ENCODE assay signal across 22 cellular contexts in genomic region chr5:84218546-84218945, GRCh38.
DNase-seq lines count a peak whose midpoint lies in the region; ATAC-seq and TF ChIP-seq lines count a peak whose summit lies in the region.
"Had no signal": no experiment of that assay in that cellular context is flagged by ENCODE, and none has a peak within 500 bp of the region (broad histone marks: within the 10 kb centered on the region; RNA-seq: fewer than 3 reads in every experiment).

No MANE protein-coding gene starts in this region.

- H2AK5ac ChIP-seq in H9 (ENCODE audit: insufficient read length, low read length) (no peak overlapping the region), mesenchymal stem cell (ENCODE audit: low read length, severe bottlenecking) (no peak overlapping the region)

- H3K36me3 ChIP-seq in mesenchymal stem cell (ENCODE audit: control insufficient read depth in 1 of 2, insufficient read depth in 2 of 2, low read depth in 1 of 2, low read length in 2 of 2): peaks cover 0 to 6% of the 10 kb centered on the region in 2 experiments
- no peaks in the 10 kb centered on the region for H3K36me3 ChIP-seq in naive thymus-derived CD4-positive, alpha-beta T cell (ENCODE audit: control insufficient read depth in 2 of 3, insufficient read depth in 3 of 3, low read length in 3 of 3)
- H3K36me3 ChIP-seq: tibial nerve had no signal

- peak overlapping the region; percentile 81 for H4K5ac ChIP-seq in H9 (ENCODE audit: insufficient read length, low read depth, low read length)

- no peaks in the 10 kb centered on the region for H3K9me3 Mint-ChIP-seq in H9
- peaks cover 5% of the 10 kb centered on the region for H3K9me3 Mint-ChIP-seq in WTC11
- H3K9me3 Mint-ChIP-seq in naive thymus-derived CD4-positive, alpha-beta T cell: peaks cover 0 to 11% (median 0%) of the 10 kb centered on the region in 11 donors

- H3K79me1 ChIP-seq in H9 (ENCODE audit: insufficient read depth, low read depth, low read length, poor library complexity, severe bottlenecking) (no peaks in the 10 kb centered on the region), mesenchymal stem cell (replicated peaks; ENCODE audit: low read length, poor library complexity, severe bottlenecking) (peaks cover 18% of the 10 kb centered on the region)

- H2BK15ac ChIP-seq in H9 (ENCODE audit: low read depth, low read length) (no peak overlapping the region), mesenchymal stem cell (ENCODE audit: low read depth, poor library complexity, severe bottlenecking) (no peak overlapping the region)

- H3K9ac ChIP-seq in H9 (ENCODE audit: extremely low read depth, insufficient read length, low read length): no peak overlapping the region
- H3K9ac ChIP-seq in mesenchymal stem cell (ENCODE audit: low read length): no peak overlapping the region
- H3K9ac ChIP-seq: GM23248 had no signal

- no peaks in the 10 kb centered on the region for H3K4me1 Mint-ChIP-seq in H9
- peaks cover 4% of the 10 kb centered on the region for H3K4me1 Mint-ChIP-seq in WTC11
- no peaks in the 10 kb centered on the region for H3K4me1 Mint-ChIP-seq in T-helper 17 cell
- no peaks in the 10 kb centered on the region for H3K4me1 Mint-ChIP-seq in naive thymus-derived CD4-positive, alpha-beta T cell
- H3K4me1 Mint-ChIP-seq: central memory CD8-positive, alpha-beta T cell; IgD-negative memory B cell had no signal

- H2BK5ac ChIP-seq in H9 (ENCODE audit: insufficient read length, low read length) (peak overlapping the region; percentile 67), mesenchymal stem cell (ENCODE audit: low read depth, low read length, poor library complexity, severe bottlenecking) (no peak overlapping the region)

- no peaks in the 10 kb centered on the region for H3K27me3 Mint-ChIP-seq in H9 (ENCODE audit: low read depth)
- H3K27me3 Mint-ChIP-seq in WTC11 (ENCODE audit: low read depth): no peaks in the 10 kb centered on the region
- H3K27me3 Mint-ChIP-seq in T-helper 17 cell: no peaks in the 10 kb centered on the region
- H3K27me3 Mint-ChIP-seq in naive thymus-derived CD4-positive, alpha-beta T cell: no peaks in the 10 kb centered on the region
- H3K27me3 Mint-ChIP-seq: central memory CD8-positive, alpha-beta T cell; IgD-negative memory B cell had no signal

- H3K4me3 Mint-ChIP-seq in H9 (no peak overlapping the region), WTC11 (no peak overlapping the region), T-helper 17 cell (no peak overlapping the region)
- H3K4me3 Mint-ChIP-seq in naive thymus-derived CD4-positive, alpha-beta T cell: no peak overlapping the region
- H3K4me3 Mint-ChIP-seq: central memory CD8-positive, alpha-beta T cell; IgD-negative memory B cell had no signal

- no peak overlapping the region for H3K4me2 ChIP-seq in H9 (ENCODE audit: insufficient read depth, insufficient read length, low read length)
- H3K4me2 ChIP-seq in mesenchymal stem cell (ENCODE audit: low read length, poor library complexity, severe bottlenecking): no peak overlapping the region

- CTCF ChIA-PET in WTC11 (lab: Charles Lee): no interaction called here
- CTCF ChIA-PET in naive thymus-derived CD4-positive, alpha-beta T cell (lab: Charles Lee): no interaction called here

- H3K4me1 ChIP-seq in H9 (ENCODE audit: insufficient read depth, low read length) (no peaks in the 10 kb centered on the region), mesenchymal stem cell (ENCODE audit: control insufficient read depth, insufficient read depth, low read depth, low read length) (peaks cover 5% of the 10 kb centered on the region)
- H3K4me1 ChIP-seq in naive thymus-derived CD4-positive, alpha-beta T cell (ENCODE audit: control insufficient read depth in 2 of 2, insufficient read depth in 2 of 2, low read length in 2 of 2): no peaks in the 10 kb centered on the region
- H3K4me1 ChIP-seq: psoas muscle had no signal

- no peak overlapping the region for H3K18ac ChIP-seq in H9 (ENCODE audit: insufficient read length, low read depth, low read length)
- peak overlapping the region in 1 of 2 experiments; percentile 29 for H3K18ac ChIP-seq in mesenchymal stem cell (ENCODE audit: low read depth in 1 of 2, low read length in 2 of 2)

- H3K23ac ChIP-seq in H9 (ENCODE audit: insufficient read length, low read depth, low read length) (no peak overlapping the region), mesenchymal stem cell (ENCODE audit: low read length in 2 of 2) (no peak overlapping the region)

- H3K27ac Mint-ChIP-seq in H9 (peak overlapping the region in 1 of 3 experiments; percentile 63; a peak in 2 of 7 replicates), WTC11 (no peak overlapping the region), T-helper 17 cell (no peak overlapping the region)
- H3K27ac Mint-ChIP-seq in naive thymus-derived CD4-positive, alpha-beta T cell: no peak overlapping the region
- H3K27ac Mint-ChIP-seq: IgD-negative memory B cell had no signal

- H3K27ac ChIP-seq in H9 (ENCODE audit: insufficient read length, low read depth, low read length) (no peak overlapping the region), mesenchymal stem cell (ENCODE audit: low read length, poor library complexity, severe bottlenecking) (no peak overlapping the region)
- no peak overlapping the region for H3K27ac ChIP-seq in naive thymus-derived CD4-positive, alpha-beta T cell (ENCODE audit: low read depth, low read length)
- H3K27ac ChIP-seq: GM23248, psoas muscle, tibial nerve had no signal

- DNase-seq in A172 (ENCODE audit: low spot score) (peak; percentile 22), H9 (no peak), WTC11 (ENCODE audit: low spot score) (no peak), mesenchymal stem cell (peak; percentile 29), T-helper 17 cell (no peak), NCI-H2171 treated with DMSO at 0.1 percent for 48 hours (lab: John Stamatoyannopoulos, UW) (no peak)
- no peak for DNase-seq in stimulated activated CD8-positive, alpha-beta memory T cell treated with anti-CD3 and anti-CD28 coated beads, Interleukin-4, amount 100 ng/mL, for 48 hours
- no peak for DNase-seq in naive thymus-derived CD4-positive, alpha-beta T cell
- DNase-seq: ACHN; activated effector memory CD4-positive, alpha-beta T cell treated with anti-CD3 and anti-CD28 coated beads, Interleukin-2, amount 50 U/mL, for 16 hours; amygdala; DMS153; effector CD8-positive, alpha-beta T cell; GM23248; kidney; NCI-H1930; psoas muscle; SIG-M5; stimulated activated CD4-positive, alpha-beta T cell treated with anti-CD3 and anti-CD28 coated beads, Interleukin-12 subunit alpha, Interleukin-12 subunit beta, amount 100 ng/mL, for 4 hours had no signal

- TF ChIP-seq CTCF in H9 (conservative IDR thresholded peaks at IDR 0.05) (no peak), WTC11 (IDR thresholded peaks at IDR 0.05) (no peak)

- H4K91ac ChIP-seq in H9 (ENCODE audit: insufficient read length, low read depth, low read length) (no peak overlapping the region), mesenchymal stem cell (ENCODE audit: low read length) (no peak overlapping the region)

- H2AFZ ChIP-seq in H9 (ENCODE audit: low read length) (no peak overlapping the region), mesenchymal stem cell (ENCODE audit: low read depth, low read length) (no peak overlapping the region)
- H2AFZ ChIP-seq: GM23248 had no signal

- no peak overlapping the region for H3T11ph ChIP-seq in H9 (ENCODE audit: low read length)

- no peak overlapping the region for H3K56ac ChIP-seq in H9 (ENCODE audit: insufficient read length, low read depth, low read length)

- no peaks in the 10 kb centered on the region for H4K20me1 ChIP-seq in H9 (ENCODE audit: control insufficient read depth, insufficient read depth, insufficient read length)

- H3K27me3 ChIP-seq in H9 (ENCODE audit: insufficient read depth, low read length) (no peaks in the 10 kb centered on the region), mesenchymal stem cell (ENCODE audit: control insufficient read depth in 1 of 2, insufficient read depth in 1 of 2, low read length in 2 of 2) (no peaks in the 10 kb centered on the region)
- H3K27me3 ChIP-seq in naive thymus-derived CD4-positive, alpha-beta T cell (ENCODE audit: control insufficient read depth in 2 of 2, insufficient read depth in 2 of 2, low read length in 2 of 2): no peaks in the 10 kb centered on the region
- H3K27me3 ChIP-seq: tibial nerve had no signal

- H3K4me3 ChIP-seq in mesenchymal stem cell (ENCODE audit: insufficient read depth in 1 of 2, low read depth in 1 of 2, low read length in 2 of 2): no peak overlapping the region
- H3K4me3 ChIP-seq in naive thymus-derived CD4-positive, alpha-beta T cell (ENCODE audit: low read length): no peak overlapping the region
- H3K4me3 ChIP-seq: GM23248, psoas muscle, tibial nerve had no signal

- H2BK12ac ChIP-seq in H9 (ENCODE audit: insufficient read length, low read depth, low read length) (no peak overlapping the region), mesenchymal stem cell (ENCODE audit: low read length in 2 of 2) (no peak overlapping the region)

- H3K36me3 Mint-ChIP-seq in H9 (ENCODE audit: insufficient read depth in 1 of 3, low read depth in 3 of 3) (no peaks in the 10 kb centered on the region; a peak in 1 of 7 replicates), WTC11 (no peaks in the 10 kb centered on the region), T-helper 17 cell (ENCODE audit: low read depth) (no peaks in the 10 kb centered on the region)
- no peaks in the 10 kb centered on the region for H3K36me3 Mint-ChIP-seq in naive thymus-derived CD4-positive, alpha-beta T cell
- H3K36me3 Mint-ChIP-seq: IgD-negative memory B cell had no signal

- H3K4ac ChIP-seq in H9 (ENCODE audit: low read depth, low read length) (no peak overlapping the region), mesenchymal stem cell (ENCODE audit: low read depth in 1 of 2, low read length in 2 of 2) (no peak overlapping the region)

- intact Hi-C loops in naive thymus-derived CD4-positive, alpha-beta T cell (cut with micrococcal nuclease): no loop called here

- H2BK20ac ChIP-seq in H9 (ENCODE audit: low read depth, low read length, poor library complexity, severe bottlenecking): no peak overlapping the region

- H4K8ac ChIP-seq in H9 (replicated peaks; ENCODE audit: insufficient read length, low read depth, low read length): no peak overlapping the region
- H4K8ac ChIP-seq in mesenchymal stem cell (ENCODE audit: low read length): peak overlapping the region; percentile 7

- POLR2A ChIA-PET in WTC11 (lab: Charles Lee): no interaction called here
- POLR2A ChIA-PET in naive thymus-derived CD4-positive, alpha-beta T cell (lab: Charles Lee): no interaction called here

- no CpG with 5 or more reads among the region's 5 CpGs for WGBS in H9 (ENCODE audit: extremely low coverage, insufficient read length, low lambda C conversion rate)
- 84% methylated on average over 5 of the region's 5 CpGs for WGBS in mesenchymal stem cell

- no peak overlapping the region for H2BK120ac ChIP-seq in H9 (ENCODE audit: low read depth, low read length, poor library complexity, severe bottlenecking)
- H2BK120ac ChIP-seq in mesenchymal stem cell (ENCODE audit: low read depth, low read length): no peak overlapping the region

- no peaks in the 10 kb centered on the region for H3K23me2 ChIP-seq in H9 (ENCODE audit: insufficient read length, low read depth, low read length, poor library complexity, severe bottlenecking)

- H3K14ac ChIP-seq in H9 (ENCODE audit: insufficient read depth, low read length) (no peak overlapping the region), mesenchymal stem cell (ENCODE audit: low read length in 2 of 2) (peak overlapping the region in 1 of 2 experiments; percentile 77)

- H3K79me2 ChIP-seq in H9 (ENCODE audit: insufficient read depth, low read length): no peaks in the 10 kb centered on the region

- no peaks in the 10 kb centered on the region for H3K9me3 ChIP-seq in H9 (ENCODE audit: control insufficient read depth, low read depth, low read length)
- no peaks in the 10 kb centered on the region for H3K9me3 ChIP-seq in mesenchymal stem cell (ENCODE audit: control insufficient read depth, low read length)
- H3K9me3 ChIP-seq in T-helper 17 cell (ENCODE audit: control insufficient read depth, low read length, poor library complexity, severe bottlenecking): no peaks in the 10 kb centered on the region
- no peaks in the 10 kb centered on the region for H3K9me3 ChIP-seq in naive thymus-derived CD4-positive, alpha-beta T cell (ENCODE audit: control insufficient read depth in 2 of 3, low read length in 3 of 3)
- H3K9me3 ChIP-seq: psoas muscle, tibial nerve had no signal

- ATAC-seq in WTC11 (peak; percentile 41), T-helper 17 cell (no peak)
- ATAC-seq in naive thymus-derived CD4-positive, alpha-beta T cell: no peak
- ATAC-seq: psoas muscle had no signal

Comparison
In these comparisons a context has a peak if more than half of its experiments do, and no peak if none do; other contexts are left out.
1. DNase-seq: peak in A172 (single experiment) and mesenchymal stem cell (single experiment); none in H9 (single experiment), WTC11 (single experiment), T-helper 17 cell (0 of 3), stimulated activated CD8-positive, alpha-beta memory T cell treated with anti-CD3 and anti-CD28 coated beads, Interleukin-4, amount 100 ng/mL, for 48 hours (single experiment), naive thymus-derived CD4-positive, alpha-beta T cell (0 of 9) and NCI-H2171 treated with DMSO at 0.1 percent for 48 hours (single experiment).